ENCODE assay signal across 9 cellular contexts in genomic region chr6:107740496-107741190, GRCh38.
A peak's percentile ranks its signal among the peaks of the same experiment; 100 is the strongest.
DNase-seq lines count a peak whose midpoint lies in the region; ATAC-seq and TF ChIP-seq lines count a peak whose summit lies in the region.
"Had no signal": no experiment of that assay in that cellular context is flagged by ENCODE, and none has a peak within 500 bp of the region (broad histone marks: within the 10 kb centered on the region; RNA-seq: fewer than 3 reads in every experiment).

No MANE protein-coding gene starts in this region.

- TF ChIP-seq POLR2A in erythroblast (IDR thresholded peaks at IDR 0.05; ENCODE audit: low read length), result no peak

- H3K9me3 Mint-ChIP-seq in activated CD8-positive, alpha-beta T cell treated with anti-CD3 and anti-CD28 coated beads for 36 hours, result no peaks in the 10 kb centered on the region
- no peaks in the 10 kb centered on the region for H3K9me3 Mint-ChIP-seq in natural killer cell

- H3K4me3 Mint-ChIP-seq in activated CD8-positive, alpha-beta T cell treated with anti-CD3 and anti-CD28 coated beads for 36 hours, result peak overlapping the region; percentile 75
- peak overlapping the region; percentile 85 for H3K4me3 Mint-ChIP-seq in natural killer cell

- peaks cover 60% of the 10 kb centered on the region for H3K4me1 Mint-ChIP-seq in activated CD8-positive, alpha-beta T cell treated with anti-CD3 and anti-CD28 coated beads for 36 hours (ENCODE audit: low read depth)
- peaks cover 56 to 63% of the 10 kb centered on the region in 2 donors for H3K4me1 Mint-ChIP-seq in natural killer cell

- no peaks in the 10 kb centered on the region for H3K27me3 Mint-ChIP-seq in activated CD8-positive, alpha-beta T cell treated with anti-CD3 and anti-CD28 coated beads for 36 hours
- H3K27me3 Mint-ChIP-seq in natural killer cell (ENCODE audit: low read depth in 2 of 2), result no peaks in the 10 kb centered on the region

- no peak overlapping the region for H3K27ac ChIP-seq in dorsolateral prefrontal cortex

- CTCF ChIA-PET in activated CD8-positive, alpha-beta T cell treated with anti-CD3 and anti-CD28 coated beads for 36 hours (lab: Charles Lee), result interaction anchor here (0.6 to 2.7 kb wide), 18 partner anchors 9 to 130 kb away, joined by 3 to 30 read pairs (median 5); no protein-coding TSS in a partner anchor

- intact Hi-C loops in activated CD8-positive, alpha-beta T cell treated with anti-CD3 and anti-CD28 coated beads for 36 hours (cut with micrococcal nuclease), result no loop called here
- intact Hi-C loops in natural killer cell (cut with micrococcal nuclease), result no loop called here
- intact Hi-C loops in dorsolateral prefrontal cortex (cut with DNase I), result no loop called here

- H3K4me3 ChIP-seq in GM12864 (ENCODE audit: low read depth, low read length), result no peak overlapping the region
- no peak overlapping the region for H3K4me3 ChIP-seq in dorsolateral prefrontal cortex

- peaks cover 0 to 3% (median 0%) of the 10 kb centered on the region in 45 donors for H3K27me3 ChIP-seq in dorsolateral prefrontal cortex

- peak; percentile 16 for DNase-seq in GM12864 (ENCODE audit: low read depth)
- DNase-seq in activated CD8-positive, alpha-beta T cell treated with anti-CD3 and anti-CD28 coated beads for 36 hours, result peak; percentile 61
- no peak for DNase-seq in natural killer cell
- DNase-seq in dorsolateral prefrontal cortex, result no peak
- no peak for DNase-seq in erythroblast (lab: John Stamatoyannopoulos, UW)
- no peak for DNase-seq in stimulated activated CD8-positive, alpha-beta memory T cell treated with anti-CD3 and anti-CD28 coated beads, Interleukin-4, amount 100 ng/mL, for 48 hours

- H3K27ac Mint-ChIP-seq in activated CD8-positive, alpha-beta T cell treated with anti-CD3 and anti-CD28 coated beads for 36 hours, result peak overlapping the region; percentile 92
- peak overlapping the region; percentile 83 to 93 for H3K27ac Mint-ChIP-seq in natural killer cell

- ATAC-seq in GM21390 (IDR thresholded peaks at IDR 0.05; ENCODE audit: unreplicated experiment), result peak; percentile 71
- ATAC-seq in activated CD8-positive, alpha-beta T cell treated with anti-CD3 and anti-CD28 coated beads for 36 hours, result peak; percentile 66
- ATAC-seq in natural killer cell, result peak; percentile 68 to 77 (median 69)
- ATAC-seq in HG03342 (IDR thresholded peaks at IDR 0.05; ENCODE audit: unreplicated experiment), result no peak
- ATAC-seq: left lobe of liver had no signal

- POLR2A ChIA-PET in activated CD8-positive, alpha-beta T cell treated with anti-CD3 and anti-CD28 coated beads for 36 hours (lab: Charles Lee), result interaction anchor here (0.6 to 2.5 kb wide), 14 partner anchors 8 to 91 kb away, joined by 3 to 35 read pairs (median 3); partner anchors contain the start of gene SCML4

- H3K36me3 Mint-ChIP-seq in activated CD8-positive, alpha-beta T cell treated with anti-CD3 and anti-CD28 coated beads for 36 hours (ENCODE audit: low read depth), result peaks cover 41% of the 10 kb centered on the region
- H3K36me3 Mint-ChIP-seq in natural killer cell, result peaks cover 45% of the 10 kb centered on the region

- TF ChIP-seq CTCF in GM12864 (IDR thresholded peaks at IDR 0.05; ENCODE audit: low read depth, low read length, missing control alignments), result no peak
- TF ChIP-seq CTCF in activated CD8-positive, alpha-beta T cell treated with anti-CD3 and anti-CD28 coated beads for 36 hours (IDR thresholded peaks at IDR 0.05), result no peak
- TF ChIP-seq CTCF in natural killer cell (IDR thresholded peaks at IDR 0.05), result no peak
- no peak for TF ChIP-seq CTCF in dorsolateral prefrontal cortex (IDR thresholded peaks at IDR 0.05 in 54 of 56, conservative IDR thresholded peaks at IDR 0.05 in 2 of 56; ENCODE audit: low read depth in 1 of 56, partially characterized antibody in 56 of 56)

Comparison
In these comparisons a context has a peak if more than half of its experiments do, and no peak if none do; other contexts are left out.
1. DNase-seq: peak in GM12864 (single experiment) and activated CD8-positive, alpha-beta T cell treated with anti-CD3 and anti-CD28 coated beads for 36 hours (single experiment); none in natural killer cell (single experiment), dorsolateral prefrontal cortex (0 of 10), erythroblast (0 of 2) and stimulated activated CD8-positive, alpha-beta memory T cell treated with anti-CD3 and anti-CD28 coated beads, Interleukin-4, amount 100 ng/mL, for 48 hours (single experiment).